8 cellular contexts compared by ENCODE assay signal in the genomic region with DNA sequence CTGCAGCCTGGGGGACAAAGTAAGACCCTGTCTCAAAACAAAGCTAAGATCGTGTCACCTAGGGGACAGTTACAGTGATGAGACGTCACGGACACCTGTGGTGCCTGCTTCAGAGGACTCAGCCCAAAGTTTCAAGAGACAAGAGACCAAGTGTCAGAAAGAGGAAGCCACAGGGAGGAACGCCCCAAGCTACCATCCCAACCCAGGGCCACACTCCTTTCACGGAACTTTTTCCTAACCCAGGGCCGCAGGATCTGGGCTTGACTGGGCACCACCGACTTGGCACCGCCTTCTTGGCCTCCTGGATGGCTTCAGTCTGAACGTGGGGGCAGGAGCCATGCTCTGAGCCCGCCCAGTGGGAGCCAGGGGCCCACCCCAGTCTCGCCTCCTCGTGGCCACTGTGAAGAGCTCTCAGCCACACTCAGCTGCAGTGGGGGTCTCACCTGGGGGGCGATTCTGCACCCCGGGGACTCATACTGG. TPM values are rescaled to one million over a fixed set of nuclear protein-coding genes. Genes with fewer than 3 reads are reported as not detected.
DNase-seq lines count a peak whose midpoint lies in the region; ATAC-seq lines count a peak whose summit lies in the region.

No MANE protein-coding gene starts in this region.

- H3K4me3 Mint-ChIP-seq in activated CD4-positive, alpha-beta memory T cell treated with anti-CD3 and anti-CD28 coated beads for 36 hours: peak overlapping the region; percentile 57

- peaks cover 0 to 11% of the 10 kb centered on the region in 2 donors for H3K36me3 ChIP-seq in muscle layer of duodenum (ENCODE audit: control insufficient read depth in 1 of 2, insufficient read depth in 2 of 2, low read length in 2 of 2)

- H3K36me3 Mint-ChIP-seq in activated CD4-positive, alpha-beta memory T cell treated with anti-CD3 and anti-CD28 coated beads for 36 hours: peaks cover 32% of the 10 kb centered on the region

- peaks cover 7 to 53% of the 10 kb centered on the region in 2 donors for H3K4me1 ChIP-seq in muscle layer of duodenum (ENCODE audit: control insufficient read depth in 1 of 2, insufficient read depth in 2 of 2, low read length in 2 of 2)

- peak overlapping the region; percentile 93 for H3K27ac Mint-ChIP-seq in activated CD4-positive, alpha-beta memory T cell treated with anti-CD3 and anti-CD28 coated beads for 36 hours

- no peaks in the 10 kb centered on the region for H3K27me3 ChIP-seq in muscle layer of duodenum (ENCODE audit: low read depth, low read length)

- H3K9me3 Mint-ChIP-seq in activated CD4-positive, alpha-beta memory T cell treated with anti-CD3 and anti-CD28 coated beads for 36 hours: no peaks in the 10 kb centered on the region

- H3K4me3 ChIP-seq in muscle layer of duodenum (ENCODE audit: low read depth in 1 of 2, low read length in 2 of 2): no peak overlapping the region

- DNase-seq in GF-D8 (lab: John Stamatoyannopoulos, UW): peak; percentile 61
- DNase-seq in activated CD4-positive, alpha-beta memory T cell treated with anti-CD3 and anti-CD28 coated beads for 36 hours: peak; percentile 37
- DNase-seq in cerebellar nuclear complex (lab: John Stamatoyannopoulos, UW): no peak
- no peak for DNase-seq in NCI-H1930 (lab: John Stamatoyannopoulos, UW)
- no peak for DNase-seq in midbrain (lab: John Stamatoyannopoulos, UW)

- ATAC-seq in HG02642 (IDR thresholded peaks at IDR 0.05; ENCODE audit: poor library complexity, unreplicated experiment): peak; percentile 14
- no peak for ATAC-seq in HG03521 (IDR thresholded peaks at IDR 0.05; ENCODE audit: unreplicated experiment)

- intact Hi-C loops in activated CD4-positive, alpha-beta memory T cell treated with anti-CD3 and anti-CD28 coated beads for 36 hours (cut with micrococcal nuclease): no loop called here

- POLR2A ChIA-PET in activated CD4-positive, alpha-beta memory T cell treated with anti-CD3 and anti-CD28 coated beads for 36 hours (lab: Charles Lee): interaction anchor here (1.1 to 2.0 kb wide), 3 partner anchors 8 to 36 kb away, joined by 3 to 6 read pairs (median 6); a partner anchor contains a TSS

- CTCF ChIA-PET in activated CD4-positive, alpha-beta memory T cell treated with anti-CD3 and anti-CD28 coated beads for 36 hours (lab: Charles Lee): interaction anchor here (1.0 to 1.2 kb wide), 2 partner anchors 9 to 45 kb away, joined by 3 to 5 read pairs; a partner anchor contains a TSS

- H3K27me3 Mint-ChIP-seq in activated CD4-positive, alpha-beta memory T cell treated with anti-CD3 and anti-CD28 coated beads for 36 hours: no peaks in the 10 kb centered on the region

- H3K9me3 ChIP-seq in muscle layer of duodenum (ENCODE audit: control insufficient read depth in 1 of 2, low read length in 2 of 2): no peaks in the 10 kb centered on the region

- H3K27ac ChIP-seq in muscle layer of duodenum (ENCODE audit: low read length): peak overlapping the region; percentile 31

- peaks cover 54% of the 10 kb centered on the region for H3K4me1 Mint-ChIP-seq in activated CD4-positive, alpha-beta memory T cell treated with anti-CD3 and anti-CD28 coated beads for 36 hours (ENCODE audit: low read depth)

RNA-seq across cellular contexts. Expression of a gene that starts 8.5 kb away (rescaled TPM):
- 100 to 1,000 TPM; 117 to 122 TPM for total RNA-seq in activated CD4-positive, alpha-beta memory T cell treated with anti-CD3 and anti-CD28 coated beads for 36 hours

RNA-seq across cellular contexts. Expression of a gene that starts 9.1 kb away (rescaled TPM):
- total RNA-seq in activated CD4-positive, alpha-beta memory T cell treated with anti-CD3 and anti-CD28 coated beads for 36 hours: 10 to 100 TPM; 14.2 to 16.4 TPM

RNA-seq across cellular contexts. Expression of a gene that starts 36.6 kb away (rescaled TPM):
- 100 to 1,000 TPM; 143 to 157 TPM for total RNA-seq in activated CD4-positive, alpha-beta memory T cell treated with anti-CD3 and anti-CD28 coated beads for 36 hours

Comparison
In these comparisons a context has a peak if more than half of its experiments do, and no peak if none do; other contexts are left out.
1. DNase-seq: peak in GF-D8 (single experiment) and activated CD4-positive, alpha-beta memory T cell treated with anti-CD3 and anti-CD28 coated beads for 36 hours (single experiment); none in cerebellar nuclear complex (0 of 2), NCI-H1930 (0 of 2) and midbrain (single experiment).